30 cellular contexts compared by ENCODE assay signal in genomic region chr2:23692901-23693605, GRCh38.
"Had no signal": no experiment of that assay in that cellular context is flagged by ENCODE, and none has a peak within 500 bp of the region (broad histone marks: within the 10 kb centered on the region; RNA-seq: fewer than 3 reads in every experiment).

No MANE protein-coding gene starts in this region.

- H3K27ac ChIP-seq: body of pancreas, colonic mucosa, epithelial cell of prostate, esophagus squamous epithelium, neutrophil, ovary, psoas muscle, SK-N-MC, upper lobe of left lung had no signal

- H3K4me3 Mint-ChIP-seq: activated CD4-positive, alpha-beta memory T cell treated with anti-CD3 and anti-CD28 coated beads, Interleukin-2, amount 10 ng/mL, durations not matched to agents 7 days and 5 days; activated CD4-positive, alpha-beta T cell treated with anti-CD3 and anti-CD28 coated beads, Interleukin-2, amount 10 ng/mL, durations not matched to agents 7 days and 5 days; activated naive CD8-positive, alpha-beta T cell; activated T-cell treated with anti-CD3 and anti-CD28 coated beads, Interleukin-2, amount 50 U/mL, for 24 hours; nephron; stimulated activated effector memory CD8-positive, alpha-beta T cell treated with anti-CD3 and anti-CD28 coated beads, Interleukin-12 subunit alpha, Interleukin-12 subunit beta, amount 100 ng/mL, for 72 hours; stimulated activated naive CD8-positive, alpha-beta T cell treated with anti-CD3 and anti-CD28 coated beads, Interleukin-15, Interleukin-2, amounts not matched to agents 100 ng/mL and 50 ng/mL, for 24 hours; T-helper 17 cell had no signal

- H3K36me3 Mint-ChIP-seq: activated naive CD8-positive, alpha-beta T cell; stimulated activated effector memory CD8-positive, alpha-beta T cell treated with anti-CD3 and anti-CD28 coated beads, Interleukin-12 subunit alpha, Interleukin-12 subunit beta, amount 100 ng/mL, for 72 hours had no signal

- H3K4me1 Mint-ChIP-seq: activated CD4-positive, alpha-beta memory T cell treated with anti-CD3 and anti-CD28 coated beads, Interleukin-2, amount 10 ng/mL, durations not matched to agents 7 days and 5 days; activated CD4-positive, alpha-beta T cell treated with anti-CD3 and anti-CD28 coated beads, Interleukin-2, amount 10 ng/mL, durations not matched to agents 7 days and 5 days; stimulated activated effector memory CD8-positive, alpha-beta T cell treated with anti-CD3 and anti-CD28 coated beads, Interleukin-12 subunit alpha, Interleukin-12 subunit beta, amount 100 ng/mL, for 72 hours; T-helper 17 cell had no signal

- H3K27me3 Mint-ChIP-seq: activated CD4-positive, alpha-beta memory T cell treated with anti-CD3 and anti-CD28 coated beads, Interleukin-2, amount 10 ng/mL, durations not matched to agents 7 days and 5 days; activated CD4-positive, alpha-beta T cell treated with anti-CD3 and anti-CD28 coated beads, Interleukin-2, amount 10 ng/mL, durations not matched to agents 7 days and 5 days; activated naive CD8-positive, alpha-beta T cell; activated T-cell treated with anti-CD3 and anti-CD28 coated beads, Interleukin-2, amount 50 U/mL, for 24 hours; stimulated activated naive CD8-positive, alpha-beta T cell treated with anti-CD3 and anti-CD28 coated beads, Interleukin-15, Interleukin-2, amounts not matched to agents 100 ng/mL and 50 ng/mL, for 24 hours; T-helper 17 cell had no signal

- H3K36me3 ChIP-seq: colonic mucosa, neutrophil, ovary had no signal

- DNase-seq: activated CD4-positive, alpha-beta memory T cell treated with anti-CD3 and anti-CD28 coated beads, Interleukin-2, amount 10 ng/mL, durations not matched to agents 7 days and 5 days; activated CD4-positive, alpha-beta T cell treated with anti-CD3 and anti-CD28 coated beads, Interleukin-2, amount 10 ng/mL, durations not matched to agents 7 days and 5 days; activated CD4-positive, CD25-positive, alpha-beta regulatory T cell treated with anti-CD3 and anti-CD28 coated beads, Interleukin-2, amount 50 U/mL, for 72 hours; activated CD8-positive, alpha-beta memory T cell treated with anti-CD3 and anti-CD28 coated beads, Interleukin-2, amount 50 U/mL, for 48 hours; activated T-cell treated with anti-CD3 and anti-CD28 coated beads, Interleukin-2, amount 50 U/mL, for 24 hours; anterior cingulate cortex; cerebellar nuclear complex; colonic mucosa; effector CD8-positive, alpha-beta T cell; esophagus squamous epithelium; foreskin melanocyte; islet precursor cell; mesenchymal stem cell; stimulated activated CD4-positive, alpha-beta T cell treated with anti-CD3 and anti-CD28 coated beads, Interleukin-12 subunit alpha, Interleukin-12 subunit beta, amount 100 ng/mL, for 4 hours; stimulated activated CD4-positive, alpha-beta T cell treated with anti-CD3 and anti-CD28 coated beads, Interleukin-4, amount 100 ng/mL, for 1 hour; substantia nigra; T-helper 17 cell; T1000 had no signal

- H3K9me3 Mint-ChIP-seq: activated CD4-positive, alpha-beta memory T cell treated with anti-CD3 and anti-CD28 coated beads, Interleukin-2, amount 10 ng/mL, durations not matched to agents 7 days and 5 days; activated CD4-positive, alpha-beta T cell treated with anti-CD3 and anti-CD28 coated beads, Interleukin-2, amount 10 ng/mL, durations not matched to agents 7 days and 5 days; activated T-cell treated with anti-CD3 and anti-CD28 coated beads, Interleukin-2, amount 50 U/mL, for 24 hours; nephron; stimulated activated effector memory CD8-positive, alpha-beta T cell treated with anti-CD3 and anti-CD28 coated beads, Interleukin-12 subunit alpha, Interleukin-12 subunit beta, amount 100 ng/mL, for 72 hours; stimulated activated naive CD8-positive, alpha-beta T cell treated with anti-CD3 and anti-CD28 coated beads, Interleukin-15, Interleukin-2, amounts not matched to agents 100 ng/mL and 50 ng/mL, for 24 hours had no signal

- FAIRE-seq: endometrium had no signal

- H3K4me3 ChIP-seq: body of pancreas, colonic mucosa, esophagus squamous epithelium, ovary, psoas muscle, SK-N-MC, upper lobe of left lung had no signal

- H3K9me3 ChIP-seq: body of pancreas, colonic mucosa, esophagus squamous epithelium, neutrophil, ovary, psoas muscle, upper lobe of left lung had no signal

- ATAC-seq: body of pancreas; psoas muscle; stimulated activated effector memory CD8-positive, alpha-beta T cell treated with anti-CD3 and anti-CD28 coated beads, Interleukin-12 subunit alpha, Interleukin-12 subunit beta, amount 100 ng/mL, for 72 hours; T-helper 17 cell had no signal

- H3K27me3 ChIP-seq: body of pancreas, colonic mucosa, esophagus squamous epithelium, neutrophil, ovary, upper lobe of left lung had no signal

- H3K27ac Mint-ChIP-seq: activated CD4-positive, alpha-beta memory T cell treated with anti-CD3 and anti-CD28 coated beads, Interleukin-2, amount 10 ng/mL, durations not matched to agents 7 days and 5 days; activated CD4-positive, alpha-beta T cell treated with anti-CD3 and anti-CD28 coated beads, Interleukin-2, amount 10 ng/mL, durations not matched to agents 7 days and 5 days; activated naive CD8-positive, alpha-beta T cell; activated T-cell treated with anti-CD3 and anti-CD28 coated beads, Interleukin-2, amount 50 U/mL, for 24 hours; nephron; stimulated activated effector memory CD8-positive, alpha-beta T cell treated with anti-CD3 and anti-CD28 coated beads, Interleukin-12 subunit alpha, Interleukin-12 subunit beta, amount 100 ng/mL, for 72 hours; stimulated activated naive CD8-positive, alpha-beta T cell treated with anti-CD3 and anti-CD28 coated beads, Interleukin-15, Interleukin-2, amounts not matched to agents 100 ng/mL and 50 ng/mL, for 24 hours; T-helper 17 cell had no signal

- H3K4me1 ChIP-seq: body of pancreas, colonic mucosa had no signal
